In genomic region chr1:169576241-169576933, GRCh38 we compare ENCODE assay signal across 1 cellular context.
TF ChIP-seq lines count a peak whose summit lies in the region.

No MANE protein-coding gene starts in this region.

TF ChIP-seq in HepG2, 621 proteins besides CTCF, POLR2A, EP300 and RAD21 (continued from another document and continues in another):
- TF ChIP-seq SATB2 (CRISPR knock-in tag; IDR thresholded peaks at IDR 0.05) (no peak), NFIC (IDR thresholded peaks at IDR 0.05; ENCODE audit: low read length) (peak; percentile 41; the same call in 1 of the 2 replicates), CHD2 (IDR thresholded peaks at IDR 0.05; ENCODE audit: low read depth, low read length) (no peak), ZNF451 (CRISPR knock-in tag; IDR thresholded peaks at IDR 0.05) (no peak), MAFF (IDR thresholded peaks at IDR 0.05; ENCODE audit: low read depth, low read length) (no peak), ZNF766 (CRISPR knock-in tag; IDR thresholded peaks at IDR 0.05; ENCODE audit: borderline replicate concordance) (no peak), ZNF737 (CRISPR knock-in tag; IDR thresholded peaks at IDR 0.05; ENCODE audit: borderline replicate concordance) (no peak), HMGA1 (CRISPR knock-in tag; conservative IDR thresholded peaks at IDR 0.05) (no peak), NFE2L2 (IDR thresholded peaks at IDR 0.05; ENCODE audit: low read length) (no peak), PHF20 (CRISPR knock-in tag; IDR thresholded peaks at IDR 0.05) (no peak), NFRKB (IDR thresholded peaks at IDR 0.05) (no peak), RFX5 (IDR thresholded peaks at IDR 0.05; ENCODE audit: low read depth, low read length) (no peak), NRL (CRISPR knock-in tag; IDR thresholded peaks at IDR 0.05; ENCODE audit: borderline replicate concordance) (no peak), ATRX (CRISPR knock-in tag; IDR thresholded peaks at IDR 0.05; ENCODE audit: borderline replicate concordance) (no peak), ISL2 (CRISPR knock-in tag; IDR thresholded peaks at IDR 0.05) (peak; percentile 60; the same call in 1 of the 2 replicates), DR1 (CRISPR knock-in tag; IDR thresholded peaks at IDR 0.05) (no peak), NR2F2 (IDR thresholded peaks at IDR 0.05; ENCODE audit: borderline replicate concordance, low read depth) (peak; percentile 89), CBX1 (IDR thresholded peaks at IDR 0.05; ENCODE audit: low read depth) (no peak), ZNF747 (CRISPR knock-in tag; IDR thresholded peaks at IDR 0.05; ENCODE audit: borderline replicate concordance) (0 out of 2 replicates have a peak, but pooled peaks have one; percentile 30), ZNF460 (CRISPR knock-in tag; IDR thresholded peaks at IDR 0.05; ENCODE audit: borderline replicate concordance) (no peak; the same call in 1 of the 2 replicates), TCF7L2 (IDR thresholded peaks at IDR 0.05; ENCODE audit: low read depth, low read length) (no peak), SP2 (CRISPR knock-in tag; IDR thresholded peaks at IDR 0.05) (no peak), ZNF142 (CRISPR knock-in tag; IDR thresholded peaks at IDR 0.05) (no peak), ZFY (CRISPR knock-in tag; IDR thresholded peaks at IDR 0.05) (no peak), PHF8 (CRISPR knock-in tag; IDR thresholded peaks at IDR 0.05) (no peak), ZNF672 (CRISPR knock-in tag; IDR thresholded peaks at IDR 0.05) (no peak), IKZF1 (IDR thresholded peaks at IDR 0.05) (no peak), FOSL1 (CRISPR knock-in tag; IDR thresholded peaks at IDR 0.05; ENCODE audit: borderline replicate concordance) (no peak), ARID5B (CRISPR knock-in tag; IDR thresholded peaks at IDR 0.05) (peak; percentile 91), ZNF275 (CRISPR knock-in tag; IDR thresholded peaks at IDR 0.05; ENCODE audit: borderline replicate concordance) (no peak), MYNN (CRISPR knock-in tag; IDR thresholded peaks at IDR 0.05; ENCODE audit: low read depth) (no peak), ZNF34 (CRISPR knock-in tag; IDR thresholded peaks at IDR 0.05; ENCODE audit: borderline replicate concordance) (no peak), PRPF4 (IDR thresholded peaks at IDR 0.05; ENCODE audit: low read depth, low read length, poor library complexity, severe bottlenecking) (no peak), RARA (CRISPR knock-in tag; IDR thresholded peaks at IDR 0.05) (peak; percentile 91), E2F5 (CRISPR knock-in tag; conservative IDR thresholded peaks at IDR 0.05) (no peak), SSRP1 (CRISPR knock-in tag; IDR thresholded peaks at IDR 0.05) (no peak), ZNF879 (CRISPR knock-in tag; IDR thresholded peaks at IDR 0.05) (no peak), SNAPC2 (CRISPR knock-in tag; IDR thresholded peaks at IDR 0.05) (no peak), KDM2A (CRISPR knock-in tag; IDR thresholded peaks at IDR 0.05; ENCODE audit: borderline replicate concordance, low read depth) (no peak), GABPB1 (CRISPR knock-in tag; IDR thresholded peaks at IDR 0.05) (no peak), NPAS2 (CRISPR knock-in tag; IDR thresholded peaks at IDR 0.05; ENCODE audit: borderline replicate concordance) (no peak), FOXO1 (CRISPR knock-in tag; IDR thresholded peaks at IDR 0.05) (peak; percentile 37; the same call in 1 of the 2 replicates), MIER3 (CRISPR knock-in tag; IDR thresholded peaks at IDR 0.05; ENCODE audit: borderline replicate concordance) (peak; percentile 44; the same call in 1 of the 2 replicates), SUZ12 (IDR thresholded peaks at IDR 0.05; ENCODE audit: low read depth, low read length) (no peak), MATR3 (CRISPR knock-in tag; IDR thresholded peaks at IDR 0.05) (no peak), PAX8 (CRISPR knock-in tag; IDR thresholded peaks at IDR 0.05; ENCODE audit: borderline replicate concordance) (no peak)
- TF ChIP-seq, protein P1, sequence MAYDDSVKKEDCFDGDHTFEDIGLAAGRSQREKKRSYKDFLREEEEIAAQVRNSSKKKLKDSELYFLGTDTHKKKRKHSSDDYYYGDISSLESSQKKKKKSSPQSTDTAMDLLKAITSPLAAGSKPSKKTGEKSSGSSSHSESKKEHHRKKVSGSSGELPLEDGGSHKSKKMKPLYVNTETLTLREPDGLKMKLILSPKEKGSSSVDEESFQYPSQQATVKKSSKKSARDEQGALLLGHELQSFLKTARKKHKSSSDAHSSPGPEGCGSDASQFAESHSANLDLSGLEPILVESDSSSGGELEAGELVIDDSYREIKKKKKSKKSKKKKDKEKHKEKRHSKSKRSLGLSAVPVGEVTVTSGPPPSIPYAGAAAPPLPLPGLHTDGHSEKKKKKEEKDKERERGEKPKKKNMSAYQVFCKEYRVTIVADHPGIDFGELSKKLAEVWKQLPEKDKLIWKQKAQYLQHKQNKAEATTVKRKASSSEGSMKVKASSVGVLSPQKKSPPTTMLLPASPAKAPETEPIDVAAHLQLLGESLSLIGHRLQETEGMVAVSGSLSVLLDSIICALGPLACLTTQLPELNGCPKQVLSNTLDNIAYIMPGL (CRISPR knock-in tag; IDR thresholded peaks at IDR 0.05; ENCODE audit: borderline replicate concordance in 1 of 2, low read depth in 1 of 2), result no peak
- TF ChIP-seq, protein P2, sequence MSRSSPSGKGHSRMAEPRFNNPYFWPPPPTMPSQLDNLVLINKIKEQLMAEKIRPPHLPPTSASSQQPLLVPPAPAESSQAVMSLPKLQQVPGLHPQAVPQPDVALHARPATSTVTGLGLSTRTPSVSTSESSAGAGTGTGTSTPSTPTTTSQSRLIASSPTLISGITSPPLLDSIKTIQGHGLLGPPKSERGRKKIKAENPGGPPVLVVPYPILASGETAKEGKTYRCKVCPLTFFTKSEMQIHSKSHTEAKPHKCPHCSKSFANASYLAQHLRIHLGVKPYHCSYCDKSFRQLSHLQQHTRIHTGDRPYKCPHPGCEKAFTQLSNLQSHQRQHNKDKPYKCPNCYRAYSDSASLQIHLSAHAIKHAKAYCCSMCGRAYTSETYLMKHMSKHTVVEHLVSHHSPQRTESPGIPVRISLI (CRISPR knock-in tag; IDR thresholded peaks at IDR 0.05; ENCODE audit: borderline replicate concordance), result no peak
- TF ChIP-seq, protein P3, sequence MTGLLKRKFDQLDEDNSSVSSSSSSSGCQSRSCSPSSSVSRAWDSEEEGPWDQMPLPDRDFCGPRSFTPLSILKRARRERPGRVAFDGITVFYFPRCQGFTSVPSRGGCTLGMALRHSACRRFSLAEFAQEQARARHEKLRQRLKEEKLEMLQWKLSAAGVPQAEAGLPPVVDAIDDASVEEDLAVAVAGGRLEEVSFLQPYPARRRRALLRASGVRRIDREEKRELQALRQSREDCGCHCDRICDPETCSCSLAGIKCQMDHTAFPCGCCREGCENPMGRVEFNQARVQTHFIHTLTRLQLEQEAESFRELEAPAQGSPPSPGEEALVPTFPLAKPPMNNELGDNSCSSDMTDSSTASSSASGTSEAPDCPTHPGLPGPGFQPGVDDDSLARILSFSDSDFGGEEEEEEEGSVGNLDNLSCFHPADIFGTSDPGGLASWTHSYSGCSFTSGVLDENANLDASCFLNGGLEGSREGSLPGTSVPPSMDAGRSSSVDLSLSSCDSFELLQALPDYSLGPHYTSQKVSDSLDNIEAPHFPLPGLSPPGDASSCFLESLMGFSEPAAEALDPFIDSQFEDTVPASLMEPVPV (CRISPR knock-in tag; IDR thresholded peaks at IDR 0.05), result no peak
- TF ChIP-seq, protein P4, sequence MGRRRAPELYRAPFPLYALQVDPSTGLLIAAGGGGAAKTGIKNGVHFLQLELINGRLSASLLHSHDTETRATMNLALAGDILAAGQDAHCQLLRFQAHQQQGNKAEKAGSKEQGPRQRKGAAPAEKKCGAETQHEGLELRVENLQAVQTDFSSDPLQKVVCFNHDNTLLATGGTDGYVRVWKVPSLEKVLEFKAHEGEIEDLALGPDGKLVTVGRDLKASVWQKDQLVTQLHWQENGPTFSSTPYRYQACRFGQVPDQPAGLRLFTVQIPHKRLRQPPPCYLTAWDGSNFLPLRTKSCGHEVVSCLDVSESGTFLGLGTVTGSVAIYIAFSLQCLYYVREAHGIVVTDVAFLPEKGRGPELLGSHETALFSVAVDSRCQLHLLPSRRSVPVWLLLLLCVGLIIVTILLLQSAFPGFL (CRISPR knock-in tag; IDR thresholded peaks at IDR 0.05), result no peak
